Comparison of ENCODE assay signal across 8 cellular contexts in the genomic region with DNA sequence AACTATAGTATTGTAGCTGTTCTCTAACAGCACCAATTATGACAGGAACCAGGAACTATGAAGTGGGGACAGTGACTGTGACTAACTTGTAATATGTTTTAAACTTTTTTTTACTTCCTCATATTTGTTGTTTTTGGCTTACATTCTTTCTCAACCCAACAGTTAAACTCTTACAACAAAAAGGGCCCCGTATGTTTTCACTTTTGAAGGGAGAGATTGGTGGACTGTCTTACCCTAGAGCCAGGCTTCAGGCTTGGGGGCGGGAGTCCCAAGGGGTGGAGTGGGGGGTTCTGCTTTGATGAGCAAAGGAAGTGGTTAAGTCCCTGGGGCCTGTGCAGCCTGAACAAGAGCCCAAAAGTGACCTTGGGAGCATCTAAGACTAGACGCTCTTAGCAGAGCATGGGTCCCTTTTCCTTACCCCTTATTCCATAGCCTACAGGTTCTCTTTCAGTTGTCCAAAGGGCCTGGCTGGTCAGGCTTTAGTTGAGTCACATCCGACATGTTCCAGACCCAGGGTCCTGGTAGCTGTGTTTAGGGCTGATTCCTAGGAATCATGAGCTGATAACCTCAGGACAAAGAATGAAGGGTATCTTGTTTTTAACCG. TPM values are rescaled to one million over a fixed set of nuclear protein-coding genes. Genes with fewer than 3 reads are reported as not detected.
DNase-seq lines count a peak whose midpoint lies in the region; ATAC-seq and TF ChIP-seq lines count a peak whose summit lies in the region.

No MANE protein-coding gene starts in this region.

- TF ChIP-seq CTCF in GM10266 (IDR thresholded peaks at IDR 0.05; ENCODE audit: control insufficient read depth, insufficient read depth, low read depth, missing control alignments) (no peak), cardiac fibroblast (IDR thresholded peaks at IDR 0.05; ENCODE audit: low read depth, low read length) (no peak)

- H3K4me3 ChIP-seq in Jurkat, Clone E6-1 (ENCODE audit: low read length), result no peak overlapping the region
- no peak overlapping the region for H3K4me3 ChIP-seq in cardiac fibroblast (replicated peaks in 1 of 2; ENCODE audit: low read depth in 2 of 2, low read length in 2 of 2)
- no peak overlapping the region for H3K4me3 ChIP-seq in skeletal muscle cell (ENCODE audit: low read depth, low read length)

- peak; percentile 80 for DNase-seq in GM10266 (ENCODE audit: extremely low spot score)
- DNase-seq in Jurkat, Clone E6-1 (ENCODE audit: low read depth, low spot score), result peak; percentile 57
- peak; percentile 34 to 65 for DNase-seq in cardiac fibroblast (ENCODE audit: low read depth in 2 of 2)
- peak; percentile 14 for DNase-seq in skeletal muscle cell (ENCODE audit: low read depth)
- DNase-seq in erythroblast (lab: John Stamatoyannopoulos, UW), result no peak
- DNase-seq in ureter (ENCODE audit: low spot score), result no peak
- no peak for DNase-seq in NCI-H748 (lab: John Stamatoyannopoulos, UW; ENCODE audit: unreplicated experiment)

- TF ChIP-seq POLR2A in erythroblast (IDR thresholded peaks at IDR 0.05; ENCODE audit: low read length), result no peak

- ATAC-seq in GM21390 (IDR thresholded peaks at IDR 0.05; ENCODE audit: unreplicated experiment), result peak; percentile 98

RNA-seq across cellular contexts. Expression of gene STIM1, which starts 38.8 kb away (rescaled TPM):
- polyA plus RNA-seq in Jurkat, Clone E6-1 (2012; ENCODE audit: insufficient read depth, insufficient read length), result 53.5 TPM
- 71.5 TPM for total RNA-seq in ureter

RNA-seq across cellular contexts. Expression of gene RHOG, which starts 53.5 kb away (rescaled TPM):
- polyA plus RNA-seq in Jurkat, Clone E6-1 (2012; ENCODE audit: insufficient read depth, insufficient read length), result 151 TPM
- 40.8 TPM for total RNA-seq in ureter

Comparison
In these comparisons a context has a peak if more than half of its experiments do, and no peak if none do; other contexts are left out.
1. DNase-seq: peak in GM10266 (single experiment), Jurkat, Clone E6-1 (single experiment), cardiac fibroblast (2 of 2) and skeletal muscle cell (single experiment); none in erythroblast (0 of 2), ureter (single experiment) and NCI-H748 (single experiment).